In genomic region chr11:19027829-19028595, GRCh38 we compare ENCODE assay signal across 11 cellular contexts. TPM values are rescaled to one million over a fixed set of nuclear protein-coding genes. Genes with fewer than 3 reads are reported as not detected.
DNase-seq lines count a peak whose midpoint lies in the region; ATAC-seq, FAIRE-seq and TF ChIP-seq lines count a peak whose summit lies in the region.
"Had no signal": no experiment of that assay in that cellular context is flagged by ENCODE, and none has a peak within 500 bp of the region (broad histone marks: within the 10 kb centered on the region; RNA-seq: fewer than 3 reads in every experiment).

No MANE protein-coding gene starts in this region.

- no peak overlapping the region for H3K4me3 Mint-ChIP-seq in activated CD4-positive, alpha-beta T cell treated with anti-CD3 and anti-CD28 coated beads for 36 hours
- H3K4me3 Mint-ChIP-seq: activated CD8-positive, alpha-beta T cell treated with anti-CD3 and anti-CD28 coated beads for 36 hours had no signal

- POLR2A ChIA-PET in activated CD4-positive, alpha-beta T cell treated with anti-CD3 and anti-CD28 coated beads for 36 hours (lab: Charles Lee), result no interaction called here

- no peaks in the 10 kb centered on the region for H3K9me3 Mint-ChIP-seq in activated CD4-positive, alpha-beta T cell treated with anti-CD3 and anti-CD28 coated beads for 36 hours (ENCODE audit: low read depth)

- no peak for TF ChIP-seq CTCF in smooth muscle cell (IDR thresholded peaks at IDR 0.05; ENCODE audit: borderline replicate concordance, insufficient read depth, poor library complexity, severe bottlenecking)

- no peak for DNase-seq in activated CD4-positive, alpha-beta T cell treated with anti-CD3 and anti-CD28 coated beads for 36 hours
- no peak for DNase-seq in activated CD4-positive, alpha-beta T cell treated with anti-CD3 and anti-CD28 coated beads, Interleukin-2, amount 50 U/mL, for 1 hour
- peak; percentile 94 for DNase-seq in RCC 7860 (ENCODE audit: low spot score)
- DNase-seq in smooth muscle cell (lab: John Stamatoyannopoulos, UW; ENCODE audit: unreplicated experiment), result no peak
- no peak for DNase-seq in activated effector memory CD4-positive, alpha-beta T cell treated with Interleukin-2 at 50 U/mL for 16 hours
- no peak for DNase-seq in NCI-H2171 treated with DMSO at 0.1 percent for 48 hours (lab: John Stamatoyannopoulos, UW)
- no peak for DNase-seq in left colon
- DNase-seq: activated CD8-positive, alpha-beta T cell treated with anti-CD3 and anti-CD28 coated beads for 36 hours; tibial artery had no signal

- H3K4me1 ChIP-seq in esophagus (ENCODE audit: control insufficient read depth in 2 of 2, insufficient read depth in 2 of 2, low read length in 1 of 2) (no peaks in the 10 kb centered on the region), smooth muscle cell (ENCODE audit: low read depth) (peaks cover 4% of the 10 kb centered on the region)
- H3K4me1 ChIP-seq: tibial artery had no signal

- peaks cover 5% of the 10 kb centered on the region for H3K4me1 Mint-ChIP-seq in activated CD4-positive, alpha-beta T cell treated with anti-CD3 and anti-CD28 coated beads for 36 hours

- CTCF ChIA-PET in activated CD4-positive, alpha-beta T cell treated with anti-CD3 and anti-CD28 coated beads for 36 hours (lab: Charles Lee), result no interaction called here

- intact Hi-C loops in activated CD4-positive, alpha-beta T cell treated with anti-CD3 and anti-CD28 coated beads for 36 hours (cut with DNase I, micrococcal nuclease), result no loop called here
- intact Hi-C loops in left colon (cut with DNase I, micrococcal nuclease), result no loop called here

- H3K27ac ChIP-seq in esophagus (ENCODE audit: low read depth in 2 of 2, low read length in 1 of 2), result peak overlapping the region; percentile 78 to 84
- H3K27ac ChIP-seq in smooth muscle cell (ENCODE audit: low read depth), result peak overlapping the region; percentile 94
- H3K27ac ChIP-seq: SK-N-MC, tibial artery had no signal

- no peaks in the 10 kb centered on the region for H3K36me3 Mint-ChIP-seq in activated CD4-positive, alpha-beta T cell treated with anti-CD3 and anti-CD28 coated beads for 36 hours (ENCODE audit: low read depth)

- H2AFZ ChIP-seq in smooth muscle cell (ENCODE audit: low read depth), result no peak overlapping the region

- H3K4me3 ChIP-seq in esophagus (ENCODE audit: low read depth in 1 of 2, low read length in 2 of 2) (no peak overlapping the region), smooth muscle cell (no peak overlapping the region)
- H3K4me3 ChIP-seq: SK-N-MC, tibial artery had no signal

- 38 to 46% methylated on average over 2 of the region's 2 CpGs for whole genome bisulfite sequencing in esophagus, 2 donors
- WGBS in smooth muscle cell (ENCODE audit: low lambda C conversion rate), result 47% methylated on average over 2 of the region's 2 CpGs

- peaks cover 44% of the 10 kb centered on the region for H3K27me3 Mint-ChIP-seq in activated CD4-positive, alpha-beta T cell treated with anti-CD3 and anti-CD28 coated beads for 36 hours

- H3K9me3 ChIP-seq in esophagus (ENCODE audit: control insufficient read depth in 2 of 2, insufficient read depth in 1 of 2, low read depth in 1 of 2, low read length in 1 of 2) (no peaks in the 10 kb centered on the region), smooth muscle cell (replicated peaks; ENCODE audit: low read depth) (no peaks in the 10 kb centered on the region)
- H3K9me3 ChIP-seq: tibial artery had no signal

- no peaks in the 10 kb centered on the region for H4K20me1 ChIP-seq in smooth muscle cell (ENCODE audit: low read depth)

- ATAC-seq in activated CD4-positive, alpha-beta T cell treated with anti-CD3 and anti-CD28 coated beads for 36 hours, result peak; percentile 59
- no peak for ATAC-seq in left colon
- ATAC-seq: activated CD8-positive, alpha-beta T cell treated with anti-CD3 and anti-CD28 coated beads for 36 hours had no signal

- no peaks in the 10 kb centered on the region for H3K36me3 ChIP-seq in esophagus (ENCODE audit: control insufficient read depth in 2 of 2, insufficient read depth in 2 of 2, low read length in 1 of 2)
- H3K36me3 ChIP-seq in smooth muscle cell (ENCODE audit: low read depth), result no peaks in the 10 kb centered on the region
- H3K36me3 ChIP-seq: tibial artery had no signal

- peak overlapping the region; percentile 70 for H3K9ac ChIP-seq in smooth muscle cell (ENCODE audit: low read depth)

- no peak overlapping the region for H3K27ac Mint-ChIP-seq in activated CD4-positive, alpha-beta T cell treated with anti-CD3 and anti-CD28 coated beads for 36 hours
- H3K27ac Mint-ChIP-seq: activated CD8-positive, alpha-beta T cell treated with anti-CD3 and anti-CD28 coated beads for 36 hours had no signal

- H3K27me3 ChIP-seq in esophagus (ENCODE audit: control insufficient read depth in 1 of 2, insufficient read depth in 2 of 2, low read length in 2 of 2), result no peaks in the 10 kb centered on the region
- no peaks in the 10 kb centered on the region for H3K27me3 ChIP-seq in smooth muscle cell (ENCODE audit: low read depth)
- H3K27me3 ChIP-seq: tibial artery had no signal

- no peaks in the 10 kb centered on the region for H3F3A ChIP-seq in smooth muscle cell (ENCODE audit: low read depth)

- H3K79me2 ChIP-seq in smooth muscle cell (ENCODE audit: low read depth), result no peaks in the 10 kb centered on the region

- peak; percentile 94 for FAIRE-seq in RCC 7860 (lab: Jason Lieb, UNC)

- peak overlapping the region; percentile 41 for H3K4me2 ChIP-seq in smooth muscle cell

RNA-seq across cellular contexts. Expression of gene MRGPRX2, which starts 32.5 kb away (rescaled TPM):
- not detected for total RNA-seq in activated CD4-positive, alpha-beta T cell treated with anti-CD3 and anti-CD28 coated beads for 36 hours
- polyA plus RNA-seq in esophagus, result under 1 TPM in 1 of 2 donors, not detected in 1; 0.02 TPM
- total RNA-seq in smooth muscle cell, result not detected in 2 replicates
- 0.19 TPM in 1 of 2 replicates, not detected in the other for polyA plus RNA-seq in smooth muscle cell
- total RNA-seq in left colon, result under 1 TPM in 1 of 2 donors, not detected in 1; 0.11 TPM
- total RNA-seq: activated CD8-positive, alpha-beta T cell treated with anti-CD3 and anti-CD28 coated beads for 36 hours had no signal
